In the genomic region with DNA sequence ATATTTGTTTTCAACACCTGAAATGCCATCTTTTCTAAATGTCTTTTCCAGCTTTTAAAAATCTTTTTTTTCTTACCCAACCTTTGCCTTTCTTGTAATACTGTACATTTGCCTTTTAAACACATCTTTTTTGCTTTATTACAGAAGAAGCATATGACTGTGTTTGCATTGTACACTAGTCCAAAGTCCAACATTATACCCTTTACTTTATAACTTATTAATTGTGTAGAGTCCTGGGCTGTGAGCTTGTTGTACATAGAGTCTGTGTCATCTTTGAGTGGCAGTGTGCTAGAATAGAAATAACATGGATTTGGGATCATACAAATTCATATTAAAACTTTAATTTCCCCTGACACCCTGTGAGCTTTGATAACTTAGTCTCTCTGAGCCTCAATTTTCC, we compare ENCODE assay signal across 2 cellular contexts.
TF ChIP-seq lines count a peak whose summit lies in the region.

No MANE protein-coding gene starts in this region.

TF ChIP-seq in A549, 52 proteins besides CTCF, POLR2A, EP300 and RAD21:
- no peak for TF ChIP-seq TFCP2L1 (CRISPR knock-in tag; IDR thresholded peaks at IDR 0.05)
- no peak for TF ChIP-seq MAZ (IDR thresholded peaks at IDR 0.05; ENCODE audit: borderline replicate concordance, low read depth, low read length)
- no peak for TF ChIP-seq KDM1A (IDR thresholded peaks at IDR 0.05; ENCODE audit: low read depth)
- no peak for TF ChIP-seq ZSCAN20 (CRISPR knock-in tag; IDR thresholded peaks at IDR 0.05)
- TF ChIP-seq ZFP36 (IDR thresholded peaks at IDR 0.05; ENCODE audit: borderline replicate concordance, partially characterized antibody) = no peak
- TF ChIP-seq, protein P1, sequence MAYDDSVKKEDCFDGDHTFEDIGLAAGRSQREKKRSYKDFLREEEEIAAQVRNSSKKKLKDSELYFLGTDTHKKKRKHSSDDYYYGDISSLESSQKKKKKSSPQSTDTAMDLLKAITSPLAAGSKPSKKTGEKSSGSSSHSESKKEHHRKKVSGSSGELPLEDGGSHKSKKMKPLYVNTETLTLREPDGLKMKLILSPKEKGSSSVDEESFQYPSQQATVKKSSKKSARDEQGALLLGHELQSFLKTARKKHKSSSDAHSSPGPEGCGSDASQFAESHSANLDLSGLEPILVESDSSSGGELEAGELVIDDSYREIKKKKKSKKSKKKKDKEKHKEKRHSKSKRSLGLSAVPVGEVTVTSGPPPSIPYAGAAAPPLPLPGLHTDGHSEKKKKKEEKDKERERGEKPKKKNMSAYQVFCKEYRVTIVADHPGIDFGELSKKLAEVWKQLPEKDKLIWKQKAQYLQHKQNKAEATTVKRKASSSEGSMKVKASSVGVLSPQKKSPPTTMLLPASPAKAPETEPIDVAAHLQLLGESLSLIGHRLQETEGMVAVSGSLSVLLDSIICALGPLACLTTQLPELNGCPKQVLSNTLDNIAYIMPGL (CRISPR knock-in tag; IDR thresholded peaks at IDR 0.05; ENCODE audit: borderline replicate concordance) = no peak
- TF ChIP-seq, protein P2, sequence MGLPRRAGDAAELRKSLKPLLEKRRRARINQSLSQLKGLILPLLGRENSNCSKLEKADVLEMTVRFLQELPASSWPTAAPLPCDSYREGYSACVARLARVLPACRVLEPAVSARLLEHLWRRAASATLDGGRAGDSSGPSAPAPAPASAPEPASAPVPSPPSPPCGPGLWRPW (IDR thresholded peaks at IDR 0.05) = no peak
- TF ChIP-seq FOSL2 (IDR thresholded peaks at IDR 0.05) = no peak
- TF ChIP-seq FOSL2 (CRISPR knock-in tag; IDR thresholded peaks at IDR 0.05) = no peak
- TF ChIP-seq, protein P3, sequence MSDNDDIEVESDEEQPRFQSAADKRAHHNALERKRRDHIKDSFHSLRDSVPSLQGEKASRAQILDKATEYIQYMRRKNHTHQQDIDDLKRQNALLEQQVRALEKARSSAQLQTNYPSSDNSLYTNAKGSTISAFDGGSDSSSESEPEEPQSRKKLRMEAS (IDR thresholded peaks at IDR 0.05) = no peak
- TF ChIP-seq SREBF2 (IDR thresholded peaks at IDR 0.05) = no peak
- no peak for TF ChIP-seq HEYL (CRISPR knock-in tag; IDR thresholded peaks at IDR 0.05)
- no peak for TF ChIP-seq MAFK (IDR thresholded peaks at IDR 0.05; ENCODE audit: partially characterized antibody)
- no peak for TF ChIP-seq EHMT2 (IDR thresholded peaks at IDR 0.05; ENCODE audit: low read depth)
- TF ChIP-seq CBX2 (IDR thresholded peaks at IDR 0.05; ENCODE audit: borderline replicate concordance, low read depth) = no peak
- TF ChIP-seq JUN (IDR thresholded peaks at IDR 0.05) = no peak
- TF ChIP-seq RCOR1 (IDR thresholded peaks at IDR 0.05; ENCODE audit: low read depth, low read length) = no peak

TF ChIP-seq in K562, 482 proteins besides CTCF, POLR2A, EP300 and RAD21:
- TF ChIP-seq RBM15 (IDR thresholded peaks at IDR 0.05; ENCODE audit: insufficient read depth, low read length) = no peak
- TF ChIP-seq SRSF1 (IDR thresholded peaks at IDR 0.05; ENCODE audit: low read depth, low read length) = no peak
